Comparison of ENCODE assay signal across 21 cellular contexts in the genomic region with DNA sequence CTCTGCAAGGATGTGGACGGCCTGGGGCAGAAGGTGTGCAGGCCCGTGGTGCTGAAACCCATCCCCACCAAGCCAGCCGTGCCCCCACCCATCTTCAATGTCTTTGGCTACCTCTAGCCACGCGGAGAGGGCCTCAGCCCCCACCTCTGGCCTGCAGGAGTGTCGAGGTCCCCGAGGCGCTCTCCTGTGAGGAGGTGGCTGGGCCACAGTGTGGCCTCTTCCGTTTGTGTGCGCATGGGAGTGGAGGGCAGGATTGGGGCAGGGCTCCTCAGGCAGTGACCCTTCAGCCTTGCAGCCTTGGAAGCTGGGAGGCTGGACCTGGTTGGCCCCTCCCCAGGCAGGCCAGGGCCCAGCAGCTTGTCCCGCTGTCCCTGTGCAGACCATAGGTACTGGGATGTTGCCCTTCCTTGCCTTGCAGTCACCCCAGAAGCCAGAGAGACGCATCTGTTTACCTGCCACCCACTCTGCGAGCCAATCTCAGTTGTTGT. TPM values are rescaled to one million over a fixed set of nuclear protein-coding genes. Genes with fewer than 3 reads are reported as not detected.
DNase-seq lines count a peak whose midpoint lies in the region; ATAC-seq and TF ChIP-seq lines count a peak whose summit lies in the region.
"Had no signal": no experiment of that assay in that cellular context is flagged by ENCODE, and none has a peak within 500 bp of the region (broad histone marks: within the 10 kb centered on the region; RNA-seq: fewer than 3 reads in every experiment).

No MANE protein-coding gene starts in this region.

- H2AFZ ChIP-seq in neural progenitor cell (replicated peaks), result no peak overlapping the region
- H2AFZ ChIP-seq: GM23248 had no signal

- H3K27ac ChIP-seq in neural progenitor cell, result no peak overlapping the region
- H3K27ac ChIP-seq: 22Rv1, A549, C4-2B, GM23248 had no signal

- H3K27ac Mint-ChIP-seq in brain, result peak overlapping the region in 3 of 5 experiments; percentile 45 to 79 (median 58)
- H3K27ac Mint-ChIP-seq in neural progenitor cell, result peak overlapping the region; percentile 94
- H3K27ac Mint-ChIP-seq in nephron progenitor cell, result no peak overlapping the region
- H3K27ac Mint-ChIP-seq: CD4-positive, alpha-beta memory T cell had no signal

- H3K27me3 Mint-ChIP-seq in brain (peaks cover 5% of the 10 kb centered on the region), neural progenitor cell (ENCODE audit: insufficient read depth, low read depth) (peaks cover 7% of the 10 kb centered on the region), nephron progenitor cell (ENCODE audit: low read depth, poor library complexity) (peaks cover 7% of the 10 kb centered on the region)
- H3K27me3 Mint-ChIP-seq: CD4-positive, alpha-beta memory T cell had no signal

- H3K36me3 Mint-ChIP-seq in brain (no peaks in the 10 kb centered on the region), neural progenitor cell (peaks cover 5% of the 10 kb centered on the region), nephron progenitor cell (ENCODE audit: low read depth) (no peaks in the 10 kb centered on the region)
- H3K36me3 Mint-ChIP-seq: CD4-positive, alpha-beta memory T cell had no signal

- H3K9me3 Mint-ChIP-seq in brain (peaks cover 0 to 2% (median 0%) of the 10 kb centered on the region in 5 experiments), neural progenitor cell (no peaks in the 10 kb centered on the region), nephron progenitor cell (no peaks in the 10 kb centered on the region)
- H3K9me3 Mint-ChIP-seq: CD4-positive, alpha-beta memory T cell had no signal

- H3K9ac ChIP-seq in neural progenitor cell, result no peak overlapping the region
- H3K9ac ChIP-seq: GM23248 had no signal

- no peaks in the 10 kb centered on the region for H3K79me2 ChIP-seq in neural progenitor cell (ENCODE audit: low read depth)

- H3K4me2 ChIP-seq in neural progenitor cell, result no peak overlapping the region
- H3K4me2 ChIP-seq: A549 had no signal

- DNase-seq in SIG-M5 treated with dmso at 0.1 percent for 504 hours (lab: John Stamatoyannopoulos, UW; ENCODE audit: unreplicated experiment), result peak; percentile 23
- no peak for DNase-seq in SIG-M5 (lab: John Stamatoyannopoulos, UW)
- DNase-seq in neural progenitor cell (ENCODE audit: low spot score), result no peak
- DNase-seq in ureter (ENCODE audit: low spot score), result peak; percentile 35
- DNase-seq in mucosa of descending colon, result no peak
- DNase-seq in nephron progenitor cell, result no peak
- DNase-seq: AML-193; CD4-positive, alpha-beta memory T cell; DMS153; DMS79; GDM1; GM23248 had no signal

- H3K4me3 Mint-ChIP-seq in brain (peak overlapping the region in 1 of 5 experiments; percentile 28), neural progenitor cell (peak overlapping the region; percentile 59), nephron progenitor cell (no peak overlapping the region)

- ATAC-seq in mucosa of descending colon, result no peak
- ATAC-seq: HepG2 had no signal

- H3K27me3 ChIP-seq in neural progenitor cell, result no peaks in the 10 kb centered on the region

- intact Hi-C loops in mucosa of descending colon (cut with DNase I, micrococcal nuclease), result no loop called here

- H3K36me3 ChIP-seq in neural progenitor cell (no peaks in the 10 kb centered on the region), mucosa of descending colon (ENCODE audit: low read depth) (no peaks in the 10 kb centered on the region)
- H3K36me3 ChIP-seq: HAP-1 had no signal

- H3K4me1 Mint-ChIP-seq in brain (peaks cover 60% of the 10 kb centered on the region), neural progenitor cell (peaks cover 69% of the 10 kb centered on the region), nephron progenitor cell (peaks cover 17% of the 10 kb centered on the region)
- H3K4me1 Mint-ChIP-seq: CD4-positive, alpha-beta memory T cell had no signal

- H3K4me1 ChIP-seq in neural progenitor cell (peaks cover 22% of the 10 kb centered on the region), mucosa of descending colon (ENCODE audit: low read depth) (no peaks in the 10 kb centered on the region)
- H3K4me1 ChIP-seq: A549, HAP-1 had no signal

- peaks cover 9% of the 10 kb centered on the region for H3F3A ChIP-seq in neural progenitor cell (ENCODE audit: low read depth)

- TF ChIP-seq CTCF in brain (conservative IDR thresholded peaks at IDR 0.05) (no peak), neural progenitor cell (IDR thresholded peaks at IDR 0.05) (no peak), mucosa of descending colon (IDR thresholded peaks at IDR 0.05) (no peak), nephron progenitor cell (IDR thresholded peaks at IDR 0.05) (no peak)

- no peaks in the 10 kb centered on the region for H3K9me3 ChIP-seq in neural progenitor cell (ENCODE audit: low read depth)
- no peaks in the 10 kb centered on the region for H3K9me3 ChIP-seq in mucosa of descending colon
- H3K9me3 ChIP-seq: A549, HAP-1 had no signal

- H3K4me3 ChIP-seq in neural progenitor cell (no peak overlapping the region), mucosa of descending colon (no peak overlapping the region)
- H3K4me3 ChIP-seq: A549, GM23248, HAP-1 had no signal

- H4K20me1 ChIP-seq in neural progenitor cell (ENCODE audit: low read depth), result no peaks in the 10 kb centered on the region

RNA-seq across cellular contexts. Expression of a gene that starts 1.9 kb away (rescaled TPM):
- polyA plus RNA-seq in brain (ENCODE audit: insufficient read depth, low read depth, low replicate concordance), result 2.3 TPM
- total RNA-seq in neural progenitor cell (ENCODE audit: low replicate concordance) (not detected in 2 replicates), ureter (not detected), mucosa of descending colon (not detected)
- total RNA-seq: CD4-positive, alpha-beta memory T cell; Daoy; GM23248; H4 had no signal
- polyA plus RNA-seq: A549; BJ; CD4-positive, alpha-beta memory T cell; GM23248 had no signal

RNA-seq across cellular contexts. Expression of a gene that starts 47.3 kb away (rescaled TPM):
- 0.70 TPM for polyA plus RNA-seq in brain (ENCODE audit: insufficient read depth, low read depth, low replicate concordance)
- total RNA-seq in neural progenitor cell (ENCODE audit: low replicate concordance) (0.62 TPM in 1 of 2 replicates, not detected in the other), ureter (35.1 TPM), mucosa of descending colon (10 to 100 TPM in 1 of 3 donors, 1 to 10 TPM in 2; 5.2 to 89.1 (median 8.8) TPM)
- total RNA-seq: GM23248, H4 had no signal

Comparison
In these comparisons a context has a peak if more than half of its experiments do, and no peak if none do; other contexts are left out.
1. DNase-seq: peak in SIG-M5 treated with dmso at 0.1 percent for 504 hours (single experiment) and ureter (single experiment); none in SIG-M5 (single experiment), neural progenitor cell (single experiment), mucosa of descending colon (0 of 3) and nephron progenitor cell (single experiment).